Comparison of ENCODE assay signal across 1 cellular context in the genomic region with DNA sequence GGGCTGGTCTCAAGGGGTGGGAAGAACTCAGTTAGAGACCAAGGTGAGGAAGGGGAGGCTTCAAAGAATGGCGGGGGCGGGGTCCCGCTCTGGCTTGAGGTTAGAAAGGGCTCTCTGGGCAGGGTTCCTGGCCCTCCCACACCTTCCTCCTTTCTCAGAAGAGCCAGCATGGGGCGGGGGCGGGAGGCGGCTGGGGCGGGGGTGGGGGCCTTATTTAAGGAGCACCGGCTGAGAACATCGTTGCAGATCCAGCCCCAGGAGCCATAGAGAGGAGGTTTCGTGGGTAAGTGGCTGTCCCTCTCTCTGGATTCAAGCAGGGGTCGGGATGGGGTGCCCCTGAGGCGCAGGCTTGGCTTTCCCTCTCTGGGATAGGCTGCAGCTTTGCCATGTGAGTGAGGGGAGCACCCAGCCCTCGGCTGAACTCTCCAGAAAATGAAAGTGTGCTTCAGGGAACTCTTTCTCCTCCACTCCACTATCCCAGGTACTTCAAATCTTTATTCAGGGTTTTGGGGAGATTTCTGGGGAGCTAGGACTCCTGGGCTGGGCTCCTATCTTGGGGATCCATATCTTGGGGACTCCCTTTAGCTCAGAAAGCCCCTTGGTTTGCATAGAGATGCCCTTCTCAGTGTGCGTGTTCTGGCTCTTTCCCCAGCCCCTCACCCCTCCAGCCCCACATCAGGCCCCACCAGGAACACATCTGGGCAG.
A peak's percentile ranks its signal among the peaks of the same experiment; 100 is the strongest.
TF ChIP-seq lines count a peak whose summit lies in the region.

No MANE protein-coding gene starts in this region.

TF ChIP-seq in GM12878, 131 proteins besides CTCF, POLR2A, EP300 and RAD21:
- peak; percentile 62; the same call in 1 of the 2 replicates for TF ChIP-seq POLR2AphosphoS5 (IDR thresholded peaks at IDR 0.05; ENCODE audit: low read length)
- TF ChIP-seq RUNX3 (IDR thresholded peaks at IDR 0.05; ENCODE audit: low read length), result peak; percentile 59
- peak; percentile 24; the same call in 1 of the 2 replicates for TF ChIP-seq CREM (IDR thresholded peaks at IDR 0.05; ENCODE audit: low read depth)
- no peak for TF ChIP-seq ETV6 (conservative IDR thresholded peaks at IDR 0.05 in 1 of 2, IDR thresholded peaks at IDR 0.05 in 1 of 2; ENCODE audit: borderline replicate concordance in 1 of 2, low read depth in 1 of 2)
- 0 out of 2 replicates have a peak, but pooled peaks have one; percentile 18 for TF ChIP-seq CBFB (IDR thresholded peaks at IDR 0.05; ENCODE audit: low read depth)
- TF ChIP-seq STAT3 (IDR thresholded peaks at IDR 0.05; ENCODE audit: low read depth, low read length), result no peak
- peak; percentile 32; the same call in 1 of the 2 replicates for TF ChIP-seq SMAD5 (IDR thresholded peaks at IDR 0.05; ENCODE audit: low read depth)
- TF ChIP-seq, protein P1, sequence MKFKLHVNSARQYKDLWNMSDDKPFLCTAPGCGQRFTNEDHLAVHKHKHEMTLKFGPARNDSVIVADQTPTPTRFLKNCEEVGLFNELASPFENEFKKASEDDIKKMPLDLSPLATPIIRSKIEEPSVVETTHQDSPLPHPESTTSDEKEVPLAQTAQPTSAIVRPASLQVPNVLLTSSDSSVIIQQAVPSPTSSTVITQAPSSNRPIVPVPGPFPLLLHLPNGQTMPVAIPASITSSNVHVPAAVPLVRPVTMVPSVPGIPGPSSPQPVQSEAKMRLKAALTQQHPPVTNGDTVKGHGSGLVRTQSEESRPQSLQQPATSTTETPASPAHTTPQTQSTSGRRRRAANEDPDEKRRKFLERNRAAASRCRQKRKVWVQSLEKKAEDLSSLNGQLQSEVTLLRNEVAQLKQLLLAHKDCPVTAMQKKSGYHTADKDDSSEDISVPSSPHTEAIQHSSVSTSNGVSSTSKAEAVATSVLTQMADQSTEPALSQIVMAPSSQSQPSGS (IDR thresholded peaks at IDR 0.05; ENCODE audit: low read length), result no peak
- peak in 1 of 2 experiments; percentile 87; a peak in 2 of 3 replicates for TF ChIP-seq EGR1 (IDR thresholded peaks at IDR 0.05; ENCODE audit: borderline replicate concordance in 1 of 2, low read depth in 2 of 2, low read length in 2 of 2)
- TF ChIP-seq, protein P2, sequence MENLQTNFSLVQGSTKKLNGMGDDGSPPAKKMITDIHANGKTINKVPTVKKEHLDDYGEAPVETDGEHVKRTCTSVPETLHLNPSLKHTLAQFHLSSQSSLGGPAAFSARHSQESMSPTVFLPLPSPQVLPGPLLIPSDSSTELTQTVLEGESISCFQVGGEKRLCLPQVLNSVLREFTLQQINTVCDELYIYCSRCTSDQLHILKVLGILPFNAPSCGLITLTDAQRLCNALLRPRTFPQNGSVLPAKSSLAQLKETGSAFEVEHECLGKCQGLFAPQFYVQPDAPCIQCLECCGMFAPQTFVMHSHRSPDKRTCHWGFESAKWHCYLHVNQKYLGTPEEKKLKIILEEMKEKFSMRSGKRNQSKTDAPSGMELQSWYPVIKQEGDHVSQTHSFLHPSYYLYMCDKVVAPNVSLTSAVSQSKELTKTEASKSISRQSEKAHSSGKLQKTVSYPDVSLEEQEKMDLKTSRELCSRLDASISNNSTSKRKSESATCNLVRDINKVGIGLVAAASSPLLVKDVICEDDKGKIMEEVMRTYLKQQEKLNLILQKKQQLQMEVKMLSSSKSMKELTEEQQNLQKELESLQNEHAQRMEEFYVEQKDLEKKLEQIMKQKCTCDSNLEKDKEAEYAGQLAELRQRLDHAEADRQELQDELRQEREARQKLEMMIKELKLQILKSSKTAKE (IDR thresholded peaks at IDR 0.05; ENCODE audit: low read depth, poor library complexity, severe bottlenecking), result no peak
